ENCODE assay signal across 19 cellular contexts in genomic region chr6:104630955-104631354, GRCh38.
DNase-seq lines count a peak whose midpoint lies in the region; ATAC-seq and TF ChIP-seq lines count a peak whose summit lies in the region.
"Had no signal": no experiment of that assay in that cellular context is flagged by ENCODE, and none has a peak within 500 bp of the region (broad histone marks: within the 10 kb centered on the region; RNA-seq: fewer than 3 reads in every experiment).

No MANE protein-coding gene starts in this region.

- H3K4me3 ChIP-seq in DOHH2 (ENCODE audit: low read length), result no peak overlapping the region
- H3K4me3 ChIP-seq: K562, MG63, SJSA1 had no signal

- no peaks in the 10 kb centered on the region for H3K23me2 ChIP-seq in H9 (ENCODE audit: insufficient read length, low read depth, low read length, poor library complexity, severe bottlenecking)

- H2AK5ac ChIP-seq in H9 (ENCODE audit: insufficient read length, low read length), result no peak overlapping the region

- no peak overlapping the region for H3K4me3 Mint-ChIP-seq in H9
- H3K4me3 Mint-ChIP-seq in osteocyte (ENCODE audit: unreplicated experiment), result no peak overlapping the region
- H3K4me3 Mint-ChIP-seq in stimulated activated naive B cell treated with anti-CD40 and anti-IgM and Interleukin-4, amounts not matched to agents 10 μg/mL and 1 μg/mL and 100 μg/mL, for 72 hours, result no peak overlapping the region
- H3K4me3 Mint-ChIP-seq in naive thymus-derived CD8-positive, alpha-beta T cell, result no peak overlapping the region

- H3K27ac Mint-ChIP-seq in H9 (peak overlapping the region in 2 of 3 experiments; percentile 23 to 50; a peak in 3 of 7 replicates), osteocyte (ENCODE audit: unreplicated experiment) (peak overlapping the region; percentile 78)
- H3K27ac Mint-ChIP-seq in stimulated activated naive B cell treated with anti-CD40 and anti-IgM and Interleukin-4, amounts not matched to agents 10 μg/mL and 1 μg/mL and 100 μg/mL, for 72 hours, result no peak overlapping the region
- no peak overlapping the region for H3K27ac Mint-ChIP-seq in naive thymus-derived CD8-positive, alpha-beta T cell

- H4K5ac ChIP-seq in H9 (ENCODE audit: insufficient read length, low read depth, low read length), result no peak overlapping the region

- H3K9ac ChIP-seq in H9 (ENCODE audit: extremely low read depth, insufficient read length, low read length), result no peak overlapping the region

- H3K27ac ChIP-seq in DOHH2 (ENCODE audit: low read depth, low read length) (no peak overlapping the region), H9 (ENCODE audit: insufficient read length, low read depth, low read length) (no peak overlapping the region)
- H3K27ac ChIP-seq: SJSA1 had no signal

- H3K9me3 ChIP-seq in DOHH2 (ENCODE audit: control insufficient read depth, insufficient read depth, low read length), result peaks cover 14% of the 10 kb centered on the region; the same call in 1 of the 2 replicates
- H3K9me3 ChIP-seq in H9 (ENCODE audit: control insufficient read depth, low read depth, low read length), result no peaks in the 10 kb centered on the region
- H3K9me3 ChIP-seq: MG63, SJSA1 had no signal

- no peak overlapping the region for H3K56ac ChIP-seq in H9 (ENCODE audit: insufficient read length, low read depth, low read length)

- H4K8ac ChIP-seq in H9 (replicated peaks; ENCODE audit: insufficient read length, low read depth, low read length), result no peak overlapping the region

- no peaks in the 10 kb centered on the region for H4K20me1 ChIP-seq in DOHH2 (ENCODE audit: control insufficient read depth, insufficient read depth, low read depth, low read length)
- no peaks in the 10 kb centered on the region for H4K20me1 ChIP-seq in H9 (ENCODE audit: control insufficient read depth, insufficient read depth, insufficient read length)

- H2BK20ac ChIP-seq in H9 (ENCODE audit: low read depth, low read length, poor library complexity, severe bottlenecking), result no peak overlapping the region

- H3K36me3 ChIP-seq in DOHH2 (ENCODE audit: control insufficient read depth, low read length), result no peaks in the 10 kb centered on the region
- H3K36me3 ChIP-seq: MG63, SJSA1 had no signal

- no peak overlapping the region for H2BK120ac ChIP-seq in H9 (ENCODE audit: low read depth, low read length, poor library complexity, severe bottlenecking)

- no peaks in the 10 kb centered on the region for H3F3A ChIP-seq in DOHH2 (ENCODE audit: control insufficient read depth, insufficient read depth)

- no peak overlapping the region for H3K18ac ChIP-seq in H9 (ENCODE audit: insufficient read length, low read depth, low read length)

- H3K4me1 ChIP-seq in DOHH2 (ENCODE audit: control insufficient read depth, low read length) (peaks cover 18% of the 10 kb centered on the region), H9 (ENCODE audit: insufficient read depth, low read length) (peaks cover 3% of the 10 kb centered on the region; the same call in 1 of the 2 replicates)

- H3K23ac ChIP-seq in H9 (ENCODE audit: insufficient read length, low read depth, low read length), result no peak overlapping the region

- H3T11ph ChIP-seq in H9 (ENCODE audit: low read length), result no peak overlapping the region

- POLR2A ChIA-PET in naive thymus-derived CD8-positive, alpha-beta T cell (lab: Charles Lee), result no interaction called here

- no peak overlapping the region for H2AFZ ChIP-seq in H9 (ENCODE audit: low read length)

- H3K4me1 Mint-ChIP-seq in H9, result peaks cover 17 to 18% of the 10 kb centered on the region in 2 experiments
- H3K4me1 Mint-ChIP-seq in osteocyte (ENCODE audit: unreplicated experiment), result peaks cover 57% of the 10 kb centered on the region
- H3K4me1 Mint-ChIP-seq in stimulated activated naive B cell treated with anti-CD40 and anti-IgM and Interleukin-4, amounts not matched to agents 10 μg/mL and 1 μg/mL and 100 μg/mL, for 72 hours, result no peaks in the 10 kb centered on the region
- H3K4me1 Mint-ChIP-seq in naive thymus-derived CD8-positive, alpha-beta T cell, result no peaks in the 10 kb centered on the region

- no peaks in the 10 kb centered on the region for H3K9me2 ChIP-seq in DOHH2 (replicated peaks; ENCODE audit: control insufficient read depth, low read length)

- no peak overlapping the region for H2BK12ac ChIP-seq in H9 (ENCODE audit: insufficient read length, low read depth, low read length)

- H3K79me1 ChIP-seq in H9 (ENCODE audit: insufficient read depth, low read depth, low read length, poor library complexity, severe bottlenecking), result no peaks in the 10 kb centered on the region

- H3K14ac ChIP-seq in H9 (ENCODE audit: insufficient read depth, low read length), result no peak overlapping the region

- no peaks in the 10 kb centered on the region for H3K27me3 Mint-ChIP-seq in H9 (ENCODE audit: low read depth)
- H3K27me3 Mint-ChIP-seq in osteocyte (ENCODE audit: unreplicated experiment), result no peaks in the 10 kb centered on the region
- H3K27me3 Mint-ChIP-seq in stimulated activated naive B cell treated with anti-CD40 and anti-IgM and Interleukin-4, amounts not matched to agents 10 μg/mL and 1 μg/mL and 100 μg/mL, for 72 hours, result no peaks in the 10 kb centered on the region
- peaks cover 5 to 17% (median 7%) of the 10 kb centered on the region in 5 donors for H3K27me3 Mint-ChIP-seq in naive thymus-derived CD8-positive, alpha-beta T cell

- H3K79me2 ChIP-seq in DOHH2 (ENCODE audit: control insufficient read depth, low read length) (no peaks in the 10 kb centered on the region), H9 (ENCODE audit: insufficient read depth, low read length) (no peaks in the 10 kb centered on the region)

- H4K91ac ChIP-seq in H9 (ENCODE audit: insufficient read length, low read depth, low read length), result no peak overlapping the region

- no peaks in the 10 kb centered on the region for H3K9me3 Mint-ChIP-seq in H9
- peaks cover 5% of the 10 kb centered on the region for H3K9me3 Mint-ChIP-seq in osteocyte (ENCODE audit: unreplicated experiment)
- H3K9me3 Mint-ChIP-seq in stimulated activated naive B cell treated with anti-CD40 and anti-IgM and Interleukin-4, amounts not matched to agents 10 μg/mL and 1 μg/mL and 100 μg/mL, for 72 hours, result peaks cover 0 to 3% of the 10 kb centered on the region in 2 donors
- H3K9me3 Mint-ChIP-seq in naive thymus-derived CD8-positive, alpha-beta T cell, result no peaks in the 10 kb centered on the region

- H3K36me3 Mint-ChIP-seq in H9 (ENCODE audit: insufficient read depth in 1 of 3, low read depth in 3 of 3) (peaks cover 0 to 2% (median 0%) of the 10 kb centered on the region in 3 experiments; a peak in 1 of 7 replicates), osteocyte (ENCODE audit: unreplicated experiment) (peaks cover 4% of the 10 kb centered on the region)
- H3K36me3 Mint-ChIP-seq in stimulated activated naive B cell treated with anti-CD40 and anti-IgM and Interleukin-4, amounts not matched to agents 10 μg/mL and 1 μg/mL and 100 μg/mL, for 72 hours, result no peaks in the 10 kb centered on the region
- H3K36me3 Mint-ChIP-seq in naive thymus-derived CD8-positive, alpha-beta T cell, result no peaks in the 10 kb centered on the region

- no peak for DNase-seq in H9
- peak; percentile 69 for DNase-seq in dermis blood vessel endothelial cell
- no peak for DNase-seq in osteocyte (ENCODE audit: extremely low spot score, unreplicated experiment)
- DNase-seq in stimulated activated naive B cell treated with anti-CD40 and anti-IgM and Interleukin-4, amounts not matched to agents 10 μg/mL and 1 μg/mL and 100 μg/mL, for 72 hours, result no peak
- DNase-seq in naive thymus-derived CD8-positive, alpha-beta T cell, result no peak
- DNase-seq in COLO829 (ENCODE audit: low spot score), result no peak
- DNase-seq: DMS53; GF-D8; MG63; NCI-H2029 treated with DMSO at 0.1 percent for 48 hours; NCI-H446 treated with DMSO at 0.1 percent for 48 hours; NCI-H526; NCI-H82; NK-92 treated with Interleukin-12 subunit alpha and Interleukin-12 subunit beta, amount 100 ng/mL, for 24 hours; Right ventricle myocardium superior; RPMI8226 had no signal

- no peak overlapping the region for H2BK5ac ChIP-seq in H9 (ENCODE audit: insufficient read length, low read length)

- no peak for ATAC-seq in stimulated activated naive B cell treated with anti-CD40 and anti-IgM and Interleukin-4, amounts not matched to agents 10 μg/mL and 1 μg/mL and 100 μg/mL, for 72 hours (replicated peaks)
- no peak for ATAC-seq in naive thymus-derived CD8-positive, alpha-beta T cell
- ATAC-seq: K562 had no signal

- H3K4me2 ChIP-seq in DOHH2 (ENCODE audit: low read length) (peak overlapping the region; percentile 12; the same call in 1 of the 2 replicates), H9 (ENCODE audit: insufficient read depth, insufficient read length, low read length) (no peak overlapping the region)

- TF ChIP-seq CTCF in DOHH2 (IDR thresholded peaks at IDR 0.05; ENCODE audit: low read depth, low read length, poor library complexity, severe bottlenecking), result no peak
- no peak for TF ChIP-seq CTCF in H9 (conservative IDR thresholded peaks at IDR 0.05)
- no peak for TF ChIP-seq CTCF in osteocyte (IDR thresholded peaks at IDR 0.05)

- H2BK15ac ChIP-seq in H9 (ENCODE audit: low read depth, low read length), result no peak overlapping the region

- H3K27me3 ChIP-seq in DOHH2 (ENCODE audit: control insufficient read depth, low read length) (no peaks in the 10 kb centered on the region), H9 (ENCODE audit: insufficient read depth, low read length) (no peaks in the 10 kb centered on the region)
- H3K27me3 ChIP-seq: MG63, SJSA1 had no signal

- no peak overlapping the region for H3K4ac ChIP-seq in H9 (ENCODE audit: low read depth, low read length)

Comparison
In these comparisons a context has a peak if more than half of its experiments do, and no peak if none do; other contexts are left out.
1. H3K27ac Mint-ChIP-seq: peak in H9 (2 of 3) and osteocyte (single experiment); none in stimulated activated naive B cell treated with anti-CD40 and anti-IgM and Interleukin-4, amounts not matched to agents 10 μg/mL and 1 μg/mL and 100 μg/mL, for 72 hours (single experiment) and naive thymus-derived CD8-positive, alpha-beta T cell (0 of 10).